ENCODE assay signal across 12 cellular contexts in genomic region chr14:89489796-89490506, GRCh38.
DNase-seq lines count a peak whose midpoint lies in the region; ATAC-seq and TF ChIP-seq lines count a peak whose summit lies in the region.
"Had no signal": no experiment of that assay in that cellular context is flagged by ENCODE, and none has a peak within 500 bp of the region (broad histone marks: within the 10 kb centered on the region; RNA-seq: fewer than 3 reads in every experiment).

No MANE protein-coding gene starts in this region.

- peak; percentile 43 for DNase-seq in GM03348 (ENCODE audit: low spot score)
- peak; percentile 29 for DNase-seq in NCI-H446 treated with DMSO at 0.1 percent for 48 hours (lab: John Stamatoyannopoulos, UW)
- peak; percentile 56 for DNase-seq in fibroblast of peridontal ligament (ENCODE audit: extremely low read depth)
- DNase-seq in gastrocnemius medialis: peak in 1 of 2 donors; percentile 34
- DNase-seq in DMS53 treated with DMSO at 0.1 percent for 48 hours (lab: John Stamatoyannopoulos, UW; ENCODE audit: unreplicated experiment): no peak
- no peak for DNase-seq in activated CD4-positive, alpha-beta memory T cell treated with anti-CD3 and anti-CD28 coated beads for 36 hours
- no peak for DNase-seq in stimulated activated CD4-positive, alpha-beta T cell treated with anti-CD3 and anti-CD28 coated beads, Interleukin-2, amount 100 ng/mL, for 48 hours
- DNase-seq in activated CD4-positive, CD25-positive, alpha-beta regulatory T cell (lab: John Stamatoyannopoulos, UW): no peak
- DNase-seq: activated gamma-delta T cell, GDM1 had no signal

- peaks cover 11% of the 10 kb centered on the region for H3K4me1 Mint-ChIP-seq in activated CD4-positive, alpha-beta memory T cell treated with anti-CD3 and anti-CD28 coated beads for 36 hours (ENCODE audit: low read depth)

- no peak for TF ChIP-seq POLR2A in gastrocnemius medialis (IDR thresholded peaks at IDR 0.05)

- H3K27ac ChIP-seq in gastrocnemius medialis: peak overlapping the region; percentile 57 to 76 (median 63)
- H3K27ac ChIP-seq: VCaP had no signal

- H3K27ac Mint-ChIP-seq in activated CD4-positive, alpha-beta memory T cell treated with anti-CD3 and anti-CD28 coated beads for 36 hours: no peak overlapping the region

- H3K9me3 Mint-ChIP-seq in activated CD4-positive, alpha-beta memory T cell treated with anti-CD3 and anti-CD28 coated beads for 36 hours: no peaks in the 10 kb centered on the region

- peaks cover 2% of the 10 kb centered on the region for H3K36me3 Mint-ChIP-seq in activated CD4-positive, alpha-beta memory T cell treated with anti-CD3 and anti-CD28 coated beads for 36 hours

- CTCF ChIA-PET in activated CD4-positive, alpha-beta memory T cell treated with anti-CD3 and anti-CD28 coated beads for 36 hours (lab: Charles Lee): interaction anchor here (0.6 kb wide), 1 partner anchor 311 kb away, joined by 3 read pairs; no protein-coding TSS in a partner anchor

- intact Hi-C loops in gastrocnemius medialis (cut with DNase I; ENCODE audit: low total_unique reads): loop anchor here (5.0 kb wide), 1 partner anchor 122 kb away; no protein-coding TSS in a partner anchor
- intact Hi-C loops in activated CD4-positive, alpha-beta memory T cell treated with anti-CD3 and anti-CD28 coated beads for 36 hours (cut with micrococcal nuclease): no loop called here

- H3K27me3 Mint-ChIP-seq in activated CD4-positive, alpha-beta memory T cell treated with anti-CD3 and anti-CD28 coated beads for 36 hours: no peaks in the 10 kb centered on the region

- no peaks in the 10 kb centered on the region for H3K27me3 ChIP-seq in gastrocnemius medialis

- in situ Hi-C loops in gastrocnemius medialis (cut with MboI; ENCODE audit: low sequenced_read_pairs in 4 of 4): no loop called here

- H3K4me1 ChIP-seq in gastrocnemius medialis: peaks cover 39 to 44% of the 10 kb centered on the region in 2 donors

- H3K36me3 ChIP-seq in gastrocnemius medialis: no peaks in the 10 kb centered on the region

- H3K9me3 ChIP-seq in gastrocnemius medialis: no peaks in the 10 kb centered on the region

- POLR2A ChIA-PET in activated CD4-positive, alpha-beta memory T cell treated with anti-CD3 and anti-CD28 coated beads for 36 hours (lab: Charles Lee): no interaction called here

- H3K4me3 Mint-ChIP-seq in activated CD4-positive, alpha-beta memory T cell treated with anti-CD3 and anti-CD28 coated beads for 36 hours: no peak overlapping the region

- TF ChIP-seq CTCF in gastrocnemius medialis (IDR thresholded peaks at IDR 0.05 in 4 of 5, conservative IDR thresholded peaks at IDR 0.05 in 1 of 5): no peak

- peak; percentile 78 to 94 for ATAC-seq in gastrocnemius medialis

- peak overlapping the region; percentile 11 to 45 (median 41) for H3K4me3 ChIP-seq in gastrocnemius medialis
- H3K4me3 ChIP-seq: smooth muscle cell had no signal

Comparison
In these comparisons a context has a peak if more than half of its experiments do, and no peak if none do; other contexts are left out.
1. DNase-seq: peak in GM03348 (single experiment), NCI-H446 treated with DMSO at 0.1 percent for 48 hours (single experiment) and fibroblast of peridontal ligament (single experiment); none in DMS53 treated with DMSO at 0.1 percent for 48 hours (single experiment), activated CD4-positive, alpha-beta memory T cell treated with anti-CD3 and anti-CD28 coated beads for 36 hours (single experiment), stimulated activated CD4-positive, alpha-beta T cell treated with anti-CD3 and anti-CD28 coated beads, Interleukin-2, amount 100 ng/mL, for 48 hours (0 of 2) and activated CD4-positive, CD25-positive, alpha-beta regulatory T cell (0 of 4).